1 cellular context compared by ENCODE assay signal in genomic region chr1:236522937-236523703, GRCh38.
TF ChIP-seq lines count a peak whose summit lies in the region.

No MANE protein-coding gene starts in this region.

TF ChIP-seq in A549, 52 proteins besides CTCF, POLR2A, EP300 and RAD21 (continued from another document):
- no peak for TF ChIP-seq TFCP2L1 (CRISPR knock-in tag; IDR thresholded peaks at IDR 0.05)
- TF ChIP-seq HOXB5 (CRISPR knock-in tag; IDR thresholded peaks at IDR 0.05) = no peak
- TF ChIP-seq RCOR1 (IDR thresholded peaks at IDR 0.05; ENCODE audit: low read depth, low read length) = no peak
- TF ChIP-seq ZNF302 (CRISPR knock-in tag; IDR thresholded peaks at IDR 0.05) = no peak
- TF ChIP-seq HOXB13 (CRISPR knock-in tag; IDR thresholded peaks at IDR 0.05; ENCODE audit: low read depth) = no peak
- TF ChIP-seq JUN (IDR thresholded peaks at IDR 0.05) = 0 out of 5 replicates have a peak, but pooled peaks of 1 of the 2 experiments have one; percentile 17
- TF ChIP-seq NPAS2 (CRISPR knock-in tag; IDR thresholded peaks at IDR 0.05; ENCODE audit: borderline replicate concordance) = no peak
TF ChIP-seq in A549: peak in this region for 2.
